ENCODE assay signal across 17 cellular contexts in the genomic region with DNA sequence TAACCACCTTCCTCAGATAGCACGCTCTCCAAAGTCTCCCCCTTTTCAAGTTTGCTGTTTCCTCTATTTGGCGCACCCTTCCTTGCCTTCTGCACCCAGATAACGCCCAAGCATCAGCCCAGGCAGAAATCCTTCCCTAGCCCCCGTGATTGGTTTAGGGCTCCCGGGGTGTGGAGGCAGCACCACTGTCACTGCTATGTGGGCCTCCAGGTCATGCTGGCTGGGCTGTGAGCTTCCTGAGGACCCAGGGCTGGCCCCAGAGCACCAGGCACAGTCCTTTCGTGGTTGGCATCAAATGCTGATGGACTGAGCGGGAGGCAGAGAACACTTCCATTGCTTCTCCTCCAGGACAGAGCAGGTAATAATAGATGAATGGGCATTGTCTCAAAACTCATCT.
A peak's percentile ranks its signal among the peaks of the same experiment; 100 is the strongest.
DNase-seq lines count a peak whose midpoint lies in the region; ATAC-seq and TF ChIP-seq lines count a peak whose summit lies in the region.
"Had no signal": no experiment of that assay in that cellular context is flagged by ENCODE, and none has a peak within 500 bp of the region (broad histone marks: within the 10 kb centered on the region; RNA-seq: fewer than 3 reads in every experiment).

No MANE protein-coding gene starts in this region.

- no peak overlapping the region for H3K4me3 ChIP-seq in CD8-positive, alpha-beta T cell (ENCODE audit: low read depth, low read length)
- H3K4me3 ChIP-seq: BLaER1 had no signal

- H3K27ac ChIP-seq in CD8-positive, alpha-beta T cell (ENCODE audit: low read depth, low read length): no peak overlapping the region
- H3K27ac ChIP-seq: BLaER1 had no signal

- DNase-seq in activated CD8-positive, alpha-beta T cell treated with anti-CD3 and anti-CD28 coated beads, Interleukin-2, amount 10 ng/mL, durations not matched to agents 7 days and 5 days: peak; percentile 4
- DNase-seq in activated CD8-positive, alpha-beta T cell treated with anti-CD3 and anti-CD28 coated beads for 36 hours: no peak
- peak in 1 of 7 experiments; percentile 46 for DNase-seq in CD8-positive, alpha-beta T cell
- DNase-seq in islet precursor cell (peak; percentile 36), posterior vena cava (ENCODE audit: low spot score) (peak; percentile 58), HT-29 (ENCODE audit: low spot score) (no peak), SIG-M5 (lab: John Stamatoyannopoulos, UW) (no peak)
- DNase-seq in activated effector memory CD4-positive, alpha-beta T cell treated with Interleukin-2 at 50 U/mL for 16 hours: no peak
- DNase-seq: 8988T; Calu3; CD4-positive, alpha-beta memory T cell; GF-D8; GOT3 had no signal

- H3K4me1 ChIP-seq in CD8-positive, alpha-beta T cell (ENCODE audit: insufficient read depth, low read length): peaks cover 41% of the 10 kb centered on the region

- H3K36me3 ChIP-seq in CD8-positive, alpha-beta T cell (ENCODE audit: insufficient read depth, low read length): no peaks in the 10 kb centered on the region
- H3K36me3 ChIP-seq: BLaER1 had no signal

- ATAC-seq in activated CD8-positive, alpha-beta T cell treated with anti-CD3 and anti-CD28 coated beads, Interleukin-2, amount 10 ng/mL, durations not matched to agents 7 days and 5 days: no peak
- no peak for ATAC-seq in activated CD8-positive, alpha-beta T cell treated with anti-CD3 and anti-CD28 coated beads for 36 hours
- ATAC-seq in CD8-positive, alpha-beta T cell: no peak
- ATAC-seq: HepG2 had no signal

- POLR2A ChIA-PET in activated CD8-positive, alpha-beta T cell treated with anti-CD3 and anti-CD28 coated beads, Interleukin-2, amount 10 ng/mL, durations not matched to agents 7 days and 5 days (lab: Charles Lee): no interaction called here
- POLR2A ChIA-PET in activated CD8-positive, alpha-beta T cell treated with anti-CD3 and anti-CD28 coated beads for 36 hours (lab: Charles Lee): no interaction called here
- POLR2A ChIA-PET in CD8-positive, alpha-beta T cell (lab: Charles Lee): no interaction called here

- H3K4me1 Mint-ChIP-seq in activated CD8-positive, alpha-beta T cell treated with anti-CD3 and anti-CD28 coated beads, Interleukin-2, amount 10 ng/mL, durations not matched to agents 7 days and 5 days (ENCODE audit: low read depth): peaks cover 33% of the 10 kb centered on the region
- peaks cover 41% of the 10 kb centered on the region for H3K4me1 Mint-ChIP-seq in activated CD8-positive, alpha-beta T cell treated with anti-CD3 and anti-CD28 coated beads for 36 hours (ENCODE audit: low read depth)
- H3K4me1 Mint-ChIP-seq in CD8-positive, alpha-beta T cell (ENCODE audit: low read depth): peaks cover 59% of the 10 kb centered on the region

- intact Hi-C loops in activated CD8-positive, alpha-beta T cell treated with anti-CD3 and anti-CD28 coated beads for 36 hours (cut with micrococcal nuclease): no loop called here
- intact Hi-C loops in CD8-positive, alpha-beta T cell (cut with DNase I, micrococcal nuclease): no loop called here
- intact Hi-C loops in posterior vena cava (cut with DNase I): loop anchor here in 1 of 2 donors (10.0 kb wide), 1 partner anchor 64 kb away; no protein-coding TSS in a partner anchor

- no peak overlapping the region for H3K4me3 Mint-ChIP-seq in activated CD8-positive, alpha-beta T cell treated with anti-CD3 and anti-CD28 coated beads, Interleukin-2, amount 10 ng/mL, durations not matched to agents 7 days and 5 days
- H3K4me3 Mint-ChIP-seq in activated CD8-positive, alpha-beta T cell treated with anti-CD3 and anti-CD28 coated beads for 36 hours: no peak overlapping the region
- H3K4me3 Mint-ChIP-seq in CD8-positive, alpha-beta T cell: no peak overlapping the region
- H3K4me3 Mint-ChIP-seq: CD14-positive monocyte; CD4-positive, alpha-beta memory T cell; H9 had no signal

- no peaks in the 10 kb centered on the region for H3K27me3 Mint-ChIP-seq in activated CD8-positive, alpha-beta T cell treated with anti-CD3 and anti-CD28 coated beads, Interleukin-2, amount 10 ng/mL, durations not matched to agents 7 days and 5 days (ENCODE audit: low read depth)
- no peaks in the 10 kb centered on the region for H3K27me3 Mint-ChIP-seq in activated CD8-positive, alpha-beta T cell treated with anti-CD3 and anti-CD28 coated beads for 36 hours
- no peaks in the 10 kb centered on the region for H3K27me3 Mint-ChIP-seq in CD8-positive, alpha-beta T cell (ENCODE audit: low read depth)
- H3K27me3 Mint-ChIP-seq: CD4-positive, alpha-beta memory T cell had no signal

- H3K9me3 ChIP-seq in CD8-positive, alpha-beta T cell (ENCODE audit: low read length): no peaks in the 10 kb centered on the region
- H3K9me3 ChIP-seq: BLaER1 had no signal

- CTCF ChIA-PET in activated CD8-positive, alpha-beta T cell treated with anti-CD3 and anti-CD28 coated beads, Interleukin-2, amount 10 ng/mL, durations not matched to agents 7 days and 5 days (lab: Charles Lee): no interaction called here
- CTCF ChIA-PET in activated CD8-positive, alpha-beta T cell treated with anti-CD3 and anti-CD28 coated beads for 36 hours (lab: Charles Lee): no interaction called here
- CTCF ChIA-PET in CD8-positive, alpha-beta T cell (lab: Charles Lee): no interaction called here

- TF ChIP-seq CTCF in activated CD8-positive, alpha-beta T cell treated with anti-CD3 and anti-CD28 coated beads for 36 hours (IDR thresholded peaks at IDR 0.05): no peak
- TF ChIP-seq CTCF in CD8-positive, alpha-beta T cell (IDR thresholded peaks at IDR 0.05): no peak

- no peaks in the 10 kb centered on the region for H3K27me3 ChIP-seq in CD8-positive, alpha-beta T cell (ENCODE audit: insufficient read depth, low read length)
- H3K27me3 ChIP-seq: BLaER1 had no signal

- H3K36me3 Mint-ChIP-seq in activated CD8-positive, alpha-beta T cell treated with anti-CD3 and anti-CD28 coated beads, Interleukin-2, amount 10 ng/mL, durations not matched to agents 7 days and 5 days (ENCODE audit: low read depth): no peaks in the 10 kb centered on the region
- no peaks in the 10 kb centered on the region for H3K36me3 Mint-ChIP-seq in activated CD8-positive, alpha-beta T cell treated with anti-CD3 and anti-CD28 coated beads for 36 hours (ENCODE audit: low read depth)
- H3K36me3 Mint-ChIP-seq in CD8-positive, alpha-beta T cell: no peaks in the 10 kb centered on the region
- H3K36me3 Mint-ChIP-seq: CD4-positive, alpha-beta memory T cell had no signal

- H3K9me3 Mint-ChIP-seq in activated CD8-positive, alpha-beta T cell treated with anti-CD3 and anti-CD28 coated beads, Interleukin-2, amount 10 ng/mL, durations not matched to agents 7 days and 5 days (ENCODE audit: insufficient read depth): no peaks in the 10 kb centered on the region
- no peaks in the 10 kb centered on the region for H3K9me3 Mint-ChIP-seq in activated CD8-positive, alpha-beta T cell treated with anti-CD3 and anti-CD28 coated beads for 36 hours
- no peaks in the 10 kb centered on the region for H3K9me3 Mint-ChIP-seq in CD8-positive, alpha-beta T cell
- H3K9me3 Mint-ChIP-seq: H9 had no signal

- H3K27ac Mint-ChIP-seq in activated CD8-positive, alpha-beta T cell treated with anti-CD3 and anti-CD28 coated beads, Interleukin-2, amount 10 ng/mL, durations not matched to agents 7 days and 5 days: no peak overlapping the region
- no peak overlapping the region for H3K27ac Mint-ChIP-seq in activated CD8-positive, alpha-beta T cell treated with anti-CD3 and anti-CD28 coated beads for 36 hours
- H3K27ac Mint-ChIP-seq in CD8-positive, alpha-beta T cell: peak overlapping the region; percentile 41
- H3K27ac Mint-ChIP-seq: CD14-positive monocyte had no signal

Comparison
In these comparisons a context has a peak if more than half of its experiments do, and no peak if none do; other contexts are left out.
1. DNase-seq: peak in activated CD8-positive, alpha-beta T cell treated with anti-CD3 and anti-CD28 coated beads, Interleukin-2, amount 10 ng/mL, durations not matched to agents 7 days and 5 days (single experiment), islet precursor cell (single experiment) and posterior vena cava (single experiment); none in activated CD8-positive, alpha-beta T cell treated with anti-CD3 and anti-CD28 coated beads for 36 hours (single experiment), HT-29 (single experiment), SIG-M5 (single experiment) and activated effector memory CD4-positive, alpha-beta T cell treated with Interleukin-2 at 50 U/mL for 16 hours (single experiment).